ENCODE assay signal across 8 cellular contexts in the genomic region with DNA sequence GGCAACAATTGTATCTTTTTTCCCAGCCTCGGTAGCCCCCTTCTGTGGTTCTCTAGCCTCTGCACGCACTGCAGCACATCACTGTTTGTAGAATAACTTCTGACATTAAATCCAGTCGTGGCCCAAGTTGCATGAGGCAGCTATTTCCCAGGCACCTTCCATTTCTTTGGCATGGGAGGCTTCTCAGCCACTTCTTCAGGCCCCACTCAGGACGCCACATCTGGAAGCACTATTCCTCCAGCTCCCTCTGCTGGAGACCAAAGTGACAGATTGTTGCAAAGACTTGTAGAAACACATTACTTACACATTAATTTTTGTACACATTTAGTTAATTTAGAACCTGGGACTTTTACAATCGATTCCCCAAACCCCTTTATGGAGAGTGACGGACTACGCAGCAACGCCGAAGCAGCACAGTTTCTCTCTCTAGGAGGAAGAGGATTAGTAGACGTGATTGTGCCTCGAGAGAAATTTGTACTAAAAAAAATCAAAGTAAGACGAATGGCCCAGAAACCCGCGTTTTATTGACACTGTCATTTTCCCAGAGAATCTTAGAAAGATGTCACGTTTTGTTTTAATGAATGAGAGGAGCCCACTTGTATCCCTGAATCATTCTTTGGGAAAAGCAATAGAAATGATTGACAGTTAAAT. TPM values are rescaled to one million over a fixed set of nuclear protein-coding genes. Genes with fewer than 3 reads are reported as not detected.
DNase-seq lines count a peak whose midpoint lies in the region; ATAC-seq and TF ChIP-seq lines count a peak whose summit lies in the region.

No MANE protein-coding gene starts in this region.

- no peaks in the 10 kb centered on the region for H3K36me3 Mint-ChIP-seq in nephron progenitor cell (ENCODE audit: low read depth)

- DNase-seq in DMS153 (lab: John Stamatoyannopoulos, UW) (peak; percentile 27), SK-N-MC (ENCODE audit: low read depth, low spot score) (peak; percentile 32), esophagus squamous epithelium (lab: John Stamatoyannopoulos, UW) (no peak), nephron progenitor cell (peak; percentile 43)
- no peak for DNase-seq in activated CD4-positive, CD25-positive, alpha-beta regulatory T cell (lab: John Stamatoyannopoulos, UW)
- DNase-seq in activated naive CD4-positive, alpha-beta T cell (lab: John Stamatoyannopoulos, UW): no peak

- no peak overlapping the region for H3K9ac ChIP-seq in SK-N-MC (ENCODE audit: insufficient read length)

- TF ChIP-seq RAD21 in Ishikawa (IDR thresholded peaks at IDR 0.05; ENCODE audit: low read depth): peak; percentile 89

- TF ChIP-seq CTCF in esophagus squamous epithelium (IDR thresholded peaks at IDR 0.05): peak; percentile 50 to 83 (median 72)
- TF ChIP-seq CTCF in nephron progenitor cell (IDR thresholded peaks at IDR 0.05): peak; percentile 74

- no peaks in the 10 kb centered on the region for H3K36me3 ChIP-seq in SK-N-MC (ENCODE audit: insufficient read depth, low read length)
- no peaks in the 10 kb centered on the region for H3K36me3 ChIP-seq in esophagus squamous epithelium

- intact Hi-C loops in esophagus squamous epithelium (cut with DNase I): no loop called here

- H3K9me3 Mint-ChIP-seq in nephron progenitor cell: peaks cover 16% of the 10 kb centered on the region

- H3K27me3 Mint-ChIP-seq in nephron progenitor cell (ENCODE audit: low read depth, poor library complexity): peaks cover 3% of the 10 kb centered on the region

- H3K4me1 Mint-ChIP-seq in nephron progenitor cell: peaks cover 7% of the 10 kb centered on the region

- H3K27me3 ChIP-seq in esophagus squamous epithelium: no peaks in the 10 kb centered on the region

- H3K4me3 ChIP-seq in SK-N-MC (no peak overlapping the region), esophagus squamous epithelium (no peak overlapping the region)

- H3K27ac Mint-ChIP-seq in nephron progenitor cell: no peak overlapping the region

- peaks cover 4 to 16% (median 5%) of the 10 kb centered on the region in 3 donors for H3K4me1 ChIP-seq in esophagus squamous epithelium

- TF ChIP-seq EP300 in Ishikawa (IDR thresholded peaks at IDR 0.05; ENCODE audit: borderline replicate concordance): no peak

- H3K4me3 Mint-ChIP-seq in nephron progenitor cell: no peak overlapping the region

- ATAC-seq in HG03139 (IDR thresholded peaks at IDR 0.05; ENCODE audit: unreplicated experiment): no peak

- H3K9me3 ChIP-seq in SK-N-MC (ENCODE audit: low read depth, low read length): no peaks in the 10 kb centered on the region
- H3K9me3 ChIP-seq in esophagus squamous epithelium: no peaks in the 10 kb centered on the region

- WGBS in esophagus squamous epithelium, 2 donors: 18 to 33% methylated on average over 15 of the region's 15 CpGs

- H3K27ac ChIP-seq in SK-N-MC: no peak overlapping the region
- H3K27ac ChIP-seq in esophagus squamous epithelium: peak overlapping the region in 3 of 4 donors; percentile 24 to 64 (median 56)

- TF ChIP-seq POLR2A in esophagus squamous epithelium (IDR thresholded peaks at IDR 0.05): no peak

TF ChIP-seq in Ishikawa, 13 proteins besides CTCF, POLR2A, EP300 and RAD21:
- no peak for TF ChIP-seq EGR1 (IDR thresholded peaks at IDR 0.05)
- no peak for TF ChIP-seq YY1 (IDR thresholded peaks at IDR 0.05; ENCODE audit: low read depth)
- no peak for TF ChIP-seq CREB1 (IDR thresholded peaks at IDR 0.05; ENCODE audit: low read depth)
- TF ChIP-seq TAF1 (IDR thresholded peaks at IDR 0.05; ENCODE audit: low read depth): no peak
- TF ChIP-seq, protein P1, sequence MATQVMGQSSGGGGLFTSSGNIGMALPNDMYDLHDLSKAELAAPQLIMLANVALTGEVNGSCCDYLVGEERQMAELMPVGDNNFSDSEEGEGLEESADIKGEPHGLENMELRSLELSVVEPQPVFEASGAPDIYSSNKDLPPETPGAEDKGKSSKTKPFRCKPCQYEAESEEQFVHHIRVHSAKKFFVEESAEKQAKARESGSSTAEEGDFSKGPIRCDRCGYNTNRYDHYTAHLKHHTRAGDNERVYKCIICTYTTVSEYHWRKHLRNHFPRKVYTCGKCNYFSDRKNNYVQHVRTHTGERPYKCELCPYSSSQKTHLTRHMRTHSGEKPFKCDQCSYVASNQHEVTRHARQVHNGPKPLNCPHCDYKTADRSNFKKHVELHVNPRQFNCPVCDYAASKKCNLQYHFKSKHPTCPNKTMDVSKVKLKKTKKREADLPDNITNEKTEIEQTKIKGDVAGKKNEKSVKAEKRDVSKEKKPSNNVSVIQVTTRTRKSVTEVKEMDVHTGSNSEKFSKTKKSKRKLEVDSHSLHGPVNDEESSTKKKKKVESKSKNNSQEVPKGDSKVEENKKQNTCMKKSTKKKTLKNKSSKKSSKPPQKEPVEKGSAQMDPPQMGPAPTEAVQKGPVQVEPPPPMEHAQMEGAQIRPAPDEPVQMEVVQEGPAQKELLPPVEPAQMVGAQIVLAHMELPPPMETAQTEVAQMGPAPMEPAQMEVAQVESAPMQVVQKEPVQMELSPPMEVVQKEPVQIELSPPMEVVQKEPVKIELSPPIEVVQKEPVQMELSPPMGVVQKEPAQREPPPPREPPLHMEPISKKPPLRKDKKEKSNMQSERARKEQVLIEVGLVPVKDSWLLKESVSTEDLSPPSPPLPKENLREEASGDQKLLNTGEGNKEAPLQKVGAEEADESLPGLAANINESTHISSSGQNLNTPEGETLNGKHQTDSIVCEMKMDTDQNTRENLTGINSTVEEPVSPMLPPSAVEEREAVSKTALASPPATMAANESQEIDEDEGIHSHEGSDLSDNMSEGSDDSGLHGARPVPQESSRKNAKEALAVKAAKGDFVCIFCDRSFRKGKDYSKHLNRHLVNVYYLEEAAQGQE (IDR thresholded peaks at IDR 0.05; ENCODE audit: low read depth): no peak

RNA-seq across cellular contexts. Expression of a gene that starts 57.8 kb away (rescaled TPM):
- total RNA-seq in esophagus squamous epithelium: 10 to 100 TPM in 3 of 4 donors, 1 to 10 TPM in 1; 3.3 to 31.7 (median 15.2) TPM

Comparison
In these comparisons a context has a peak if more than half of its experiments do, and no peak if none do; other contexts are left out.
1. DNase-seq: peak in DMS153 (single experiment), SK-N-MC (single experiment) and nephron progenitor cell (single experiment); none in esophagus squamous epithelium (single experiment), activated CD4-positive, CD25-positive, alpha-beta regulatory T cell (0 of 4) and activated naive CD4-positive, alpha-beta T cell (0 of 4).